In genomic region chr3:112794622-112795172, GRCh38 we compare ENCODE assay signal across 1 cellular context.
TF ChIP-seq lines count a peak whose summit lies in the region.

No MANE protein-coding gene starts in this region.

TF ChIP-seq in K562, 482 proteins besides CTCF, POLR2A, EP300 and RAD21 (continued from another document and continues in another):
- TF ChIP-seq E4F1 (CRISPR knock-in tag; IDR thresholded peaks at IDR 0.05; ENCODE audit: borderline replicate concordance): no peak
- no peak for TF ChIP-seq BRD4 (IDR thresholded peaks at IDR 0.05)
- TF ChIP-seq NCOR1 (IDR thresholded peaks at IDR 0.05): peak; percentile 58
- TF ChIP-seq PHF8 (IDR thresholded peaks at IDR 0.05; ENCODE audit: borderline replicate concordance, low read length): no peak
- no peak for TF ChIP-seq CEBPB (tag; IDR thresholded peaks at IDR 0.05)
- TF ChIP-seq MNT (conservative IDR thresholded peaks at IDR 0.05): no peak
- no peak for TF ChIP-seq ETS2 (tag; IDR thresholded peaks at IDR 0.05; ENCODE audit: borderline replicate concordance, poor library complexity, severe bottlenecking)
- no peak for TF ChIP-seq ETV5 (CRISPR knock-in tag; IDR thresholded peaks at IDR 0.05; ENCODE audit: low read depth)
- TF ChIP-seq HES1 (IDR thresholded peaks at IDR 0.05; ENCODE audit: low read depth): 0 out of 2 replicates have a peak, but pooled peaks have one; percentile 39
- no peak for TF ChIP-seq RERE (CRISPR knock-in tag; IDR thresholded peaks at IDR 0.05; ENCODE audit: borderline replicate concordance)
- TF ChIP-seq HNRNPUL1 (IDR thresholded peaks at IDR 0.05; ENCODE audit: low read length): no peak
- TF ChIP-seq BCL6 (CRISPR knock-in tag; IDR thresholded peaks at IDR 0.05): no peak
- no peak for TF ChIP-seq E2F6 (IDR thresholded peaks at IDR 0.05; ENCODE audit: borderline replicate concordance in 1 of 2, extremely low read depth in 1 of 2, insufficient read depth in 1 of 2, insufficient read length in 1 of 2, low read depth in 1 of 2, low read length in 1 of 2, poor library complexity in 1 of 2, severe bottlenecking in 1 of 2)
- peak; percentile 74 to 82 for TF ChIP-seq FOXK2 (conservative IDR thresholded peaks at IDR 0.05 in 1 of 2, IDR thresholded peaks at IDR 0.05 in 1 of 2; ENCODE audit: low read depth in 2 of 2)
- no peak for TF ChIP-seq ZNF224 (CRISPR knock-in tag; IDR thresholded peaks at IDR 0.05)
- peak; percentile 80 for TF ChIP-seq SOX6 (IDR thresholded peaks at IDR 0.05)
- TF ChIP-seq ZNF699 (CRISPR knock-in tag; IDR thresholded peaks at IDR 0.05; ENCODE audit: insufficient replicate concordance): no peak
- TF ChIP-seq ZNF609 (CRISPR knock-in tag; IDR thresholded peaks at IDR 0.05; ENCODE audit: borderline replicate concordance): no peak
- no peak for TF ChIP-seq CBX2 (IDR thresholded peaks at IDR 0.05; ENCODE audit: insufficient read depth, low read length, poor library complexity, severe bottlenecking)
- TF ChIP-seq NFXL1 (CRISPR knock-in tag; IDR thresholded peaks at IDR 0.05): no peak
- no peak for TF ChIP-seq ZBTB5 (IDR thresholded peaks at IDR 0.05)
- no peak for TF ChIP-seq ZNF740 (CRISPR knock-in tag; IDR thresholded peaks at IDR 0.05)
- TF ChIP-seq ZNF740 (tag; IDR thresholded peaks at IDR 0.05): no peak
- TF ChIP-seq FOSL1 (tag; conservative IDR thresholded peaks at IDR 0.05): no peak
- no peak for TF ChIP-seq MLX (CRISPR knock-in tag; conservative IDR thresholded peaks at IDR 0.05)
- no peak for TF ChIP-seq RBBP5 (IDR thresholded peaks at IDR 0.05; ENCODE audit: borderline replicate concordance, insufficient read depth, low read length, poor library complexity, severe bottlenecking)
- TF ChIP-seq ZNF121 (CRISPR knock-in tag; conservative IDR thresholded peaks at IDR 0.05): no peak
- no peak for TF ChIP-seq ZNF707 (CRISPR knock-in tag; conservative IDR thresholded peaks at IDR 0.05)
- TF ChIP-seq ATF1 (CRISPR knock-in tag; IDR thresholded peaks at IDR 0.05): no peak
- no peak for TF ChIP-seq ATF1 (tag; IDR thresholded peaks at IDR 0.05)
- no peak for TF ChIP-seq RBM34 (IDR thresholded peaks at IDR 0.05; ENCODE audit: borderline replicate concordance, insufficient read depth, low read length)
- TF ChIP-seq SRF (CRISPR knock-in tag; IDR thresholded peaks at IDR 0.05): no peak
